In genomic region chr3:173395073-173395411, GRCh38 we compare ENCODE assay signal across 8 cellular contexts. TPM values are rescaled to one million over a fixed set of nuclear protein-coding genes. Genes with fewer than 3 reads are reported as not detected.
DNase-seq lines count a peak whose midpoint lies in the region; ATAC-seq, FAIRE-seq and TF ChIP-seq lines count a peak whose summit lies in the region.

No MANE protein-coding gene starts in this region.

- peaks cover 23% of the 10 kb centered on the region for H3K27me3 Mint-ChIP-seq in Calu3 (ENCODE audit: unreplicated experiment)
- H3K27me3 Mint-ChIP-seq in activated naive CD8-positive, alpha-beta T cell treated with anti-CD3 and anti-CD28 coated beads, Interleukin-2, amount 10 ng/mL, durations not matched to agents 7 days and 5 days, result peaks cover 56% of the 10 kb centered on the region
- H3K27me3 Mint-ChIP-seq in stimulated activated naive CD8-positive, alpha-beta T cell treated with anti-CD3 and anti-CD28 coated beads, Interleukin-15, amount 100 ng/mL, for 72 hours, result peaks cover 51% of the 10 kb centered on the region

- H3K27ac Mint-ChIP-seq in Calu3 (ENCODE audit: unreplicated experiment), result peak overlapping the region; percentile 95
- H3K27ac Mint-ChIP-seq in activated naive CD8-positive, alpha-beta T cell treated with anti-CD3 and anti-CD28 coated beads, Interleukin-2, amount 10 ng/mL, durations not matched to agents 7 days and 5 days, result no peak overlapping the region
- no peak overlapping the region for H3K27ac Mint-ChIP-seq in stimulated activated naive CD8-positive, alpha-beta T cell treated with anti-CD3 and anti-CD28 coated beads, Interleukin-15, amount 100 ng/mL, for 72 hours

- peak overlapping the region; percentile 43 for H3K4me3 ChIP-seq in HL-60 (replicated peaks; ENCODE audit: insufficient read depth, low read length)
- peak overlapping the region; percentile 85 for H3K4me3 ChIP-seq in iPS-20b (ENCODE audit: low read length)

- H3K4me1 ChIP-seq in iPS-20b (ENCODE audit: insufficient read depth, low read length), result peaks cover 13% of the 10 kb centered on the region

- H3K9me3 Mint-ChIP-seq in Calu3 (ENCODE audit: low read depth, unreplicated experiment), result no peaks in the 10 kb centered on the region
- H3K9me3 Mint-ChIP-seq in activated naive CD8-positive, alpha-beta T cell treated with anti-CD3 and anti-CD28 coated beads, Interleukin-2, amount 10 ng/mL, durations not matched to agents 7 days and 5 days, result peaks cover 3% of the 10 kb centered on the region
- H3K9me3 Mint-ChIP-seq in stimulated activated naive CD8-positive, alpha-beta T cell treated with anti-CD3 and anti-CD28 coated beads, Interleukin-15, amount 100 ng/mL, for 72 hours, result no peaks in the 10 kb centered on the region

- intact Hi-C loops in Calu3 (cut with micrococcal nuclease; ENCODE audit: unreplicated experiment), result loop anchor here (5.0 to 10.0 kb wide), 3 partner anchors 173 to 410 kb away; no protein-coding TSS in a partner anchor

- FAIRE-seq in HTR-8/SVneo (lab: Jason Lieb, UNC), result no peak

- CTCF ChIA-PET in Calu3 (lab: Charles Lee), result interaction anchor here (0.6 to 1.5 kb wide), 3 partner anchors 8 to 194 kb away, joined by 3 to 4 read pairs (median 4); no protein-coding TSS in a partner anchor

- H3K4me1 Mint-ChIP-seq in Calu3 (ENCODE audit: low read depth, unreplicated experiment), result peaks cover 23% of the 10 kb centered on the region
- peaks cover 19% of the 10 kb centered on the region for H3K4me1 Mint-ChIP-seq in activated naive CD8-positive, alpha-beta T cell treated with anti-CD3 and anti-CD28 coated beads, Interleukin-2, amount 10 ng/mL, durations not matched to agents 7 days and 5 days
- peaks cover 36% of the 10 kb centered on the region for H3K4me1 Mint-ChIP-seq in stimulated activated naive CD8-positive, alpha-beta T cell treated with anti-CD3 and anti-CD28 coated beads, Interleukin-15, amount 100 ng/mL, for 72 hours

- H3K36me3 ChIP-seq in iPS-20b (ENCODE audit: insufficient read depth, low read depth, low read length), result no peaks in the 10 kb centered on the region

- DNase-seq in Calu3, result peak; percentile 67
- DNase-seq in HL-60 (ENCODE audit: low read depth in 1 of 2, low spot score in 1 of 2), result no peak
- DNase-seq in activated naive CD8-positive, alpha-beta T cell treated with anti-CD3 and anti-CD28 coated beads, Interleukin-2, amount 10 ng/mL, durations not matched to agents 7 days and 5 days, result no peak
- peak in 1 of 2 donors; percentile 17 for DNase-seq in stimulated activated naive CD8-positive, alpha-beta T cell treated with anti-CD3 and anti-CD28 coated beads, Interleukin-15, amount 100 ng/mL, for 72 hours
- no peak for DNase-seq in HTR-8/SVneo (ENCODE audit: insufficient read length, low spot score)
- DNase-seq in T1000 (lab: John Stamatoyannopoulos, UW), result no peak

- no peak overlapping the region for H3K27ac ChIP-seq in HL-60 (replicated peaks)
- no peak overlapping the region for H3K27ac ChIP-seq in iPS-20b (ENCODE audit: low read length)

- peaks cover 50% of the 10 kb centered on the region for H3K27me3 ChIP-seq in HL-60 (ENCODE audit: insufficient read depth, poor library complexity, severe bottlenecking)
- peaks cover 46% of the 10 kb centered on the region for H3K27me3 ChIP-seq in iPS-20b (ENCODE audit: insufficient read depth, low read length)

- peak; percentile 31 for ATAC-seq in GM21390 (IDR thresholded peaks at IDR 0.05; ENCODE audit: unreplicated experiment)
- ATAC-seq in activated naive CD8-positive, alpha-beta T cell treated with anti-CD3 and anti-CD28 coated beads, Interleukin-2, amount 10 ng/mL, durations not matched to agents 7 days and 5 days (ENCODE audit: low read depth), result no peak
- peak; percentile 68 for ATAC-seq in stimulated activated naive CD8-positive, alpha-beta T cell treated with anti-CD3 and anti-CD28 coated beads, Interleukin-15, amount 100 ng/mL, for 72 hours

- H3K36me3 Mint-ChIP-seq in Calu3 (ENCODE audit: insufficient read depth, unreplicated experiment), result peaks cover 37% of the 10 kb centered on the region
- peaks cover 2% of the 10 kb centered on the region for H3K36me3 Mint-ChIP-seq in activated naive CD8-positive, alpha-beta T cell treated with anti-CD3 and anti-CD28 coated beads, Interleukin-2, amount 10 ng/mL, durations not matched to agents 7 days and 5 days

- peak overlapping the region; percentile 66; the same call in 1 of the 2 replicates for H3K9ac ChIP-seq in iPS-20b (ENCODE audit: low read depth, low read length)

- BruUV-seq in Calu3 (replicated peaks; lab: Mats Ljungman, UMichigan), result TSS peak; percentile 96

- TF ChIP-seq CTCF in Calu3 (IDR thresholded peaks at IDR 0.05; ENCODE audit: unreplicated experiment) (no peak), HL-60 (IDR thresholded peaks at IDR 0.05; ENCODE audit: insufficient read depth, low read length) (no peak)

- H3K4me3 Mint-ChIP-seq in Calu3 (ENCODE audit: low read depth, unreplicated experiment), result peak overlapping the region; percentile 77
- peak overlapping the region; percentile 66 for H3K4me3 Mint-ChIP-seq in activated naive CD8-positive, alpha-beta T cell treated with anti-CD3 and anti-CD28 coated beads, Interleukin-2, amount 10 ng/mL, durations not matched to agents 7 days and 5 days
- H3K4me3 Mint-ChIP-seq in stimulated activated naive CD8-positive, alpha-beta T cell treated with anti-CD3 and anti-CD28 coated beads, Interleukin-15, amount 100 ng/mL, for 72 hours, result peak overlapping the region; percentile 73 to 86

- POLR2A ChIA-PET in activated naive CD8-positive, alpha-beta T cell treated with anti-CD3 and anti-CD28 coated beads, Interleukin-2, amount 10 ng/mL, durations not matched to agents 7 days and 5 days (lab: Charles Lee), result no interaction called here

- no peaks in the 10 kb centered on the region for H3K9me3 ChIP-seq in iPS-20b (ENCODE audit: insufficient read depth, low read depth, low read length)

RNA-seq across cellular contexts. Expression of gene NLGN1, which starts 2.5 kb away (rescaled TPM):
- 2.2 and 2.6 TPM in 2 replicates for total RNA-seq in Calu3 (2022)
- total RNA-seq in activated naive CD8-positive, alpha-beta T cell treated with anti-CD3 and anti-CD28 coated beads, Interleukin-2, amount 10 ng/mL, durations not matched to agents 7 days and 5 days, result not detected
